Comparison of ENCODE assay signal across 8 cellular contexts in genomic region chr6:31795616-31796298, GRCh38. TPM values are rescaled to one million over a fixed set of nuclear protein-coding genes. Genes with fewer than 3 reads are reported as not detected.
A peak's percentile ranks its signal among the peaks of the same experiment; 100 is the strongest.
DNase-seq lines count a peak whose midpoint lies in the region; ATAC-seq and TF ChIP-seq lines count a peak whose summit lies in the region.

Gene VARS1, minus strand, starts transcription at chr6:31795752. Its CDS starts 535 bp downstream, at chr6:31795217.

- H3K36me3 Mint-ChIP-seq in activated T-helper 1 cell treated with anti-CD3 and anti-CD28 coated beads, Interleukin-12 subunit alpha, Interleukin-12 subunit beta, Interleukin-2, Interleukin-4 antibody, amounts not matched to agents 30 ng/mL and 10 ng/mL and 1 ng/mL, durations not matched to agents 14 hours and 24 hours and 36 hours (ENCODE audit: low read depth) = peaks cover 28% of the 10 kb centered on the region
- H3K36me3 Mint-ChIP-seq in natural killer cell = peaks cover 2% of the 10 kb centered on the region

- H3K27ac Mint-ChIP-seq in activated T-helper 1 cell treated with anti-CD3 and anti-CD28 coated beads, Interleukin-12 subunit alpha, Interleukin-12 subunit beta, Interleukin-2, Interleukin-4 antibody, amounts not matched to agents 30 ng/mL and 10 ng/mL and 1 ng/mL, durations not matched to agents 14 hours and 24 hours and 36 hours = peak within 1 kb of the TSS; percentile 96
- H3K27ac Mint-ChIP-seq in natural killer cell = peak within 1 kb of the TSS; percentile 96

- peak within 1 kb of the TSS; percentile 97 for H3K4me2 ChIP-seq in fibroblast of lung (ENCODE audit: extremely low read depth, insufficient read depth, low read length)

- H3K4me3 Mint-ChIP-seq in activated T-helper 1 cell treated with anti-CD3 and anti-CD28 coated beads, Interleukin-12 subunit alpha, Interleukin-12 subunit beta, Interleukin-2, Interleukin-4 antibody, amounts not matched to agents 30 ng/mL and 10 ng/mL and 1 ng/mL, durations not matched to agents 14 hours and 24 hours and 36 hours = peak within 1 kb of the TSS; percentile 86
- H3K4me3 Mint-ChIP-seq in natural killer cell = peak within 1 kb of the TSS; percentile 91

- no peaks in the 10 kb centered on the region for H3K9me3 Mint-ChIP-seq in activated T-helper 1 cell treated with anti-CD3 and anti-CD28 coated beads, Interleukin-12 subunit alpha, Interleukin-12 subunit beta, Interleukin-2, Interleukin-4 antibody, amounts not matched to agents 30 ng/mL and 10 ng/mL and 1 ng/mL, durations not matched to agents 14 hours and 24 hours and 36 hours
- no peaks in the 10 kb centered on the region for H3K9me3 Mint-ChIP-seq in natural killer cell

- no peaks in the 10 kb centered on the region for H3K9me3 ChIP-seq in KOPT-K1 (ENCODE audit: insufficient read depth, low read length, poor library complexity, severe bottlenecking)
- no peaks in the 10 kb centered on the region for H3K9me3 ChIP-seq in fibroblast of lung (ENCODE audit: control insufficient read depth, insufficient read depth, low read depth, low read length)

- H3K9ac ChIP-seq in fibroblast of lung (ENCODE audit: insufficient read depth, low read length) = peak within 1 kb of the TSS; percentile 97

- H3K4me1 Mint-ChIP-seq in activated T-helper 1 cell treated with anti-CD3 and anti-CD28 coated beads, Interleukin-12 subunit alpha, Interleukin-12 subunit beta, Interleukin-2, Interleukin-4 antibody, amounts not matched to agents 30 ng/mL and 10 ng/mL and 1 ng/mL, durations not matched to agents 14 hours and 24 hours and 36 hours (ENCODE audit: low read depth) = peaks cover 36% of the 10 kb centered on the region
- peaks cover 26 to 36% of the 10 kb centered on the region in 2 donors for H3K4me1 Mint-ChIP-seq in natural killer cell

- no peaks in the 10 kb centered on the region for H3K27me3 Mint-ChIP-seq in activated T-helper 1 cell treated with anti-CD3 and anti-CD28 coated beads, Interleukin-12 subunit alpha, Interleukin-12 subunit beta, Interleukin-2, Interleukin-4 antibody, amounts not matched to agents 30 ng/mL and 10 ng/mL and 1 ng/mL, durations not matched to agents 14 hours and 24 hours and 36 hours (ENCODE audit: insufficient read depth)
- no peaks in the 10 kb centered on the region for H3K27me3 Mint-ChIP-seq in natural killer cell (ENCODE audit: low read depth in 2 of 2)

- intact Hi-C loops in activated T-helper 1 cell treated with anti-CD3 and anti-CD28 coated beads, Interleukin-12 subunit alpha, Interleukin-12 subunit beta, Interleukin-2, Interleukin-4 antibody, amounts not matched to agents 30 ng/mL and 10 ng/mL and 1 ng/mL, durations not matched to agents 14 hours and 24 hours and 36 hours (cut with micrococcal nuclease) = loop anchor here (1.0 to 2.0 kb wide), 8 partner anchors 11 to 92 kb away; partner anchors contain the start of genes ABHD16A, HSPA1B, LSM2 and VWA7
- intact Hi-C loops in natural killer cell (cut with micrococcal nuclease) = loop anchor here (1.0 to 5.0 kb wide), 2 partner anchors 11 to 37 kb away; partner anchors contain the start of gene LSM2

- H3K4me3 ChIP-seq in fibroblast of lung (replicated peaks in 1 of 4; ENCODE audit: control extremely low read depth in 1 of 4, insufficient read depth in 1 of 4, low read depth in 3 of 4, low read length in 4 of 4) = peak within 1 kb of the TSS; percentile 93 to 97 (median 94)

- H3K27ac ChIP-seq in KOPT-K1 (ENCODE audit: low read depth, low read length, poor library complexity, severe bottlenecking) (peak within 1 kb of the TSS; percentile 96), fibroblast of lung (ENCODE audit: insufficient read depth, low read length) (peak within 1 kb of the TSS; percentile 95)

- H3K4me1 ChIP-seq in fibroblast of lung (ENCODE audit: control insufficient read depth, extremely low read depth, insufficient read depth, low read length) = no peaks in the 10 kb centered on the region

- H3K27me3 ChIP-seq in fibroblast of lung (ENCODE audit: control insufficient read depth, insufficient read depth, low read length) = no peaks in the 10 kb centered on the region

- peaks cover 20% of the 10 kb centered on the region for H3K79me2 ChIP-seq in fibroblast of lung (ENCODE audit: control insufficient read depth, insufficient read depth, low read length)

- H2AFZ ChIP-seq in fibroblast of lung (ENCODE audit: low read length) = peak within 1 kb of the TSS; percentile 74

- DNase-seq in DMS 273 treated with DMSO at 0.1 percent for 48 hours (lab: John Stamatoyannopoulos, UW) (peak; percentile 66), RPMI7951 (ENCODE audit: low read depth) (peak; percentile 92), fibroblast of lung (ENCODE audit: low read depth in 2 of 2) (peak; percentile 86 to 91), natural killer cell (peak; percentile 90)
- DNase-seq in activated T-helper 1 cell treated with anti-CD3 and anti-CD28 coated beads, Interleukin-12 subunit alpha, Interleukin-12 subunit beta, Interleukin-2, Interleukin-4 antibody, amounts not matched to agents 30 ng/mL and 10 ng/mL and 1 ng/mL, durations not matched to agents 14 hours and 24 hours and 36 hours (ENCODE audit: low spot score) = peak; percentile 84
- peak; percentile 78 for DNase-seq in stimulated activated naive CD4-positive, alpha-beta T cell treated with Interleukin-2 at 50 U/mL for 16 hours (lab: John Stamatoyannopoulos, UW)

- no peaks in the 10 kb centered on the region for H4K20me1 ChIP-seq in fibroblast of lung (ENCODE audit: control insufficient read depth, extremely low read depth, insufficient read depth, low read length)

- ATAC-seq in GM21576 (IDR thresholded peaks at IDR 0.05; ENCODE audit: unreplicated experiment) (peak; percentile 72), natural killer cell (peak; percentile 94 to 98 (median 94))

- TF ChIP-seq CTCF in fibroblast of lung (conservative IDR thresholded peaks at IDR 0.05 in 1 of 2, IDR thresholded peaks at IDR 0.05 in 1 of 2; ENCODE audit: low read depth in 1 of 2, low read length in 2 of 2) (peak; percentile 58 to 66), natural killer cell (IDR thresholded peaks at IDR 0.05) (peak; percentile 74)

- H3K36me3 ChIP-seq in KOPT-K1 (ENCODE audit: insufficient read depth, low read length) (peaks cover 50% of the 10 kb centered on the region), fibroblast of lung (ENCODE audit: control insufficient read depth, insufficient read depth, low read length) (peaks cover 1% of the 10 kb centered on the region)

RNA-seq across cellular contexts. Expression of gene VARS1, which starts in this region (rescaled TPM):
- total RNA-seq in RPMI7951 (2014; rRNA removed; shearing (Covaris generic)) = 26.4 and 33.6 TPM in 2 replicates
- total RNA-seq in activated T-helper 1 cell treated with anti-CD3 and anti-CD28 coated beads, Interleukin-12 subunit alpha, Interleukin-12 subunit beta, Interleukin-2, Interleukin-4 antibody, amounts not matched to agents 30 ng/mL and 10 ng/mL and 1 ng/mL, durations not matched to agents 14 hours and 24 hours and 36 hours = 150 and 161 TPM in 2 replicates
- 29.8 and 53.5 TPM in 2 replicates for total RNA-seq in fibroblast of lung
- polyA plus RNA-seq in fibroblast of lung = 16.0 and 31.0 TPM in 2 replicates
- polyA plus RNA-seq in fibroblast of lung (2012) = 45.2 and 84.7 TPM in 2 replicates
- 315 and 394 TPM in 2 replicates for polyA minus RNA-seq in fibroblast of lung (ENCODE audit: low replicate concordance)
- total RNA-seq in natural killer cell = 10 to 100 TPM; 45.2 to 58.6 (median 49.2) TPM

Comparison
In these comparisons a context has a peak if more than half of its experiments do, and no peak if none do; other contexts are left out.
1. Peak in every context shown above with its lines: DNase-seq, ATAC-seq, H3K4me3 ChIP-seq and H3K27ac ChIP-seq.